In the genomic region with DNA sequence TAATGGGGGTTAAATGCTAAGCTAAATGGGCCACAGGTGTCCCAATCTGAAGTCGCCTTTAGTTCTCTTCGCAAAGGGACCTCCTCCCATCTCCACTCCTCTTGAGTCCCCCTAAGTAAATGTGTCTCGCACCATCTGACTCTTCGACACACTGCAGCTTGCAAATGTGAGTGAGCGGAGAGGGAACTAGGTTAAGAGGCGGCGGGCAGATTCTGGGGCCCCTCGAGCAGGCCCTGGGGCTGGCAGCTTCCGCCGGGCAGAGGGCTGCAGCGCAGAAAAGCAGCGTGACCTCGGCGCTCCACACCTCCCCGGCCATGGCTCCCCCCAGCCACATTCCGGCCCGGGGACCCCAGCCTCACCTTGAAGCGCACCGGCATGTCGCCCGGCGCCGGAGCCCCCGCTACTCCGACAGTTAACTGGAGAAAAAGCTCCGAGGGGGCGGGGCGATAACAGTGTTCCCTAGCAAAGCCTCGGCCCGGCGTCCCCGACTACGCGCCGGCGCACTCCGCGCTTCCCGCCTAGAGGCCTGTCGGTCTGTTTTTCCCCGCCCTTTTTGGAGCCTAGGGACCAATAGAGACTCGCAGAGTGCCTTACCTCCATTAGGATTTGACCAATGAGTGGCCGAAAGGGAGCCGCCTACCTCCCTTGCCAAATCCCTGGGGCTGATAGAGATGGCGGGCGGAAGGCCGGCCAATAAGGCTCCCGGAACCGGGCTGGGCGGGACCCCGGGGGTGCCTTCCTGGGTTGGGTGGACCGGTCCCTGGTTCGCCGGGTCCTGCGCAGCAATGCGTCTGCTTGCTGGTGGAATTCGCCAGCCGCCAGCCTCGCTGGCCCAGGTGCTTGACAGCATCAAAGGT, we compare ENCODE assay signal across 8 cellular contexts. TPM values are rescaled to one million over a fixed set of nuclear protein-coding genes. Genes with fewer than 3 reads are reported as not detected.
DNase-seq lines count a peak whose midpoint lies in the region; ATAC-seq and TF ChIP-seq lines count a peak whose summit lies in the region.

TSS of gene MDM1 (minus strand) at position 494 of the 857 bp plus-strand sequence. CDS start at position 377, 117 bp downstream.

- H3K9me3 ChIP-seq in SK-N-SH: no peaks in the 10 kb centered on the region

- no peaks in the 10 kb centered on the region for H3F3A ChIP-seq in SK-N-SH (replicated peaks; ENCODE audit: insufficient read depth)

- H3K4me2 ChIP-seq in SK-N-SH: peak within 1 kb of the TSS; percentile 81

- peaks cover 11 to 15% of the 10 kb centered on the region in 2 experiments for H3K36me3 ChIP-seq in SK-N-SH (replicated peaks in 1 of 2; ENCODE audit: control insufficient read depth in 1 of 2, insufficient read depth in 2 of 2, low read length in 1 of 2)

- POLR2A ChIA-PET in SK-N-SH (lab: Yijun Ruan, JAX): interaction anchor here (0.5 kb wide), 1 partner anchor 255 kb away, joined by 4 read pairs; no protein-coding TSS in a partner anchor

- no peak for TF ChIP-seq EP300 in SK-N-SH (IDR thresholded peaks at IDR 0.05; ENCODE audit: borderline replicate concordance in 1 of 2, low read depth in 1 of 2, low read length in 1 of 2)

- H3K27me3 ChIP-seq in SK-N-SH (ENCODE audit: insufficient read depth): no peaks in the 10 kb centered on the region

- no peak for TF ChIP-seq RAD21 in SK-N-SH (IDR thresholded peaks at IDR 0.05; ENCODE audit: low read length)

- peaks cover 9% of the 10 kb centered on the region for H3K79me2 ChIP-seq in SK-N-SH (ENCODE audit: insufficient read depth)

- 3% methylated on average over 33 of the region's 59 CpGs for WGBS in SK-N-SH (ENCODE audit: low lambda C conversion rate)

- peak; percentile 95 for DNase-seq in GM04504 (ENCODE audit: low read depth)
- DNase-seq in NCI-H1048 (lab: John Stamatoyannopoulos, UW): peak; percentile 99
- DNase-seq in SK-N-SH: peak; percentile 96
- DNase-seq in activated naive CD4-positive, alpha-beta T cell treated with anti-CD3 and anti-CD28 coated beads, Interleukin-2, amount 50 U/mL, for 16 hours: peak; percentile 97
- DNase-seq in glomerular endothelial cell (ENCODE audit: extremely low read depth, low read depth, low spot score): peak; percentile 87
- DNase-seq in occipital lobe (lab: John Stamatoyannopoulos, UW): peak; percentile 99

- H3K4me1 ChIP-seq in SK-N-SH (ENCODE audit: control insufficient read depth in 1 of 2, insufficient read depth in 2 of 2, low read depth in 1 of 2, low read length in 1 of 2): peaks cover 7 to 20% of the 10 kb centered on the region in 2 experiments; a peak in 2 of 4 replicates

- H4K20me1 ChIP-seq in SK-N-SH (ENCODE audit: insufficient read depth): no peaks in the 10 kb centered on the region

- H3K4me3 ChIP-seq in SK-N-SH (ENCODE audit: low read depth in 2 of 2, low read length in 1 of 2): peak within 1 kb of the TSS; percentile 80 to 91

- no peak for TF ChIP-seq CTCF in SK-N-SH (IDR thresholded peaks at IDR 0.05)

- H3K27ac ChIP-seq in SK-N-SH (ENCODE audit: low read depth in 2 of 2, low read length in 1 of 2) (peak within 1 kb of the TSS; percentile 26 to 72; a peak in 2 of 4 replicates), temporal lobe (ENCODE audit: low read depth, low read length) (no peak within 1 kb of the TSS)

- peak within 1 kb of the TSS; percentile 99 for H2AFZ ChIP-seq in SK-N-SH (ENCODE audit: low read depth)

- CTCF ChIA-PET in SK-N-SH (lab: Yijun Ruan, JAX): interaction anchor here (0.6 to 1.6 kb wide), 2 partner anchors 15 to 154 kb away, joined by 3 to 11 read pairs; no protein-coding TSS in a partner anchor

- H3K9ac ChIP-seq in SK-N-SH: peak within 1 kb of the TSS; percentile 77

- ATAC-seq in HG02571 (IDR thresholded peaks at IDR 0.05; ENCODE audit: unreplicated experiment): peak; percentile 99

- H3K9me2 ChIP-seq in SK-N-SH: no peaks in the 10 kb centered on the region

TF ChIP-seq in SK-N-SH, 30 proteins besides CTCF, POLR2A, EP300 and RAD21 (continues in another document):
- peak; percentile 73 for TF ChIP-seq RFX5 (IDR thresholded peaks at IDR 0.05; ENCODE audit: low read length)
- TF ChIP-seq TAF1 (IDR thresholded peaks at IDR 0.05; ENCODE audit: borderline replicate concordance, low read depth, low read length): 0 out of 2 replicates have a peak, but pooled peaks have one; percentile 36
- no peak for TF ChIP-seq USF2 (IDR thresholded peaks at IDR 0.05; ENCODE audit: borderline replicate concordance, low read depth, low read length)
- TF ChIP-seq SIN3A (IDR thresholded peaks at IDR 0.05; ENCODE audit: borderline replicate concordance, low read depth, low read length): peak; percentile 67; the same call in 1 of the 2 replicates
- peak; percentile 53; the same call in 1 of the 2 replicates for TF ChIP-seq GABPA (IDR thresholded peaks at IDR 0.05; ENCODE audit: low read depth)
- no peak for TF ChIP-seq REST (IDR thresholded peaks at IDR 0.05; ENCODE audit: low read depth, low read length)
- peak; percentile 48 for TF ChIP-seq CHD2 (IDR thresholded peaks at IDR 0.05; ENCODE audit: low read length, partially characterized antibody)
- TF ChIP-seq, protein P1, sequence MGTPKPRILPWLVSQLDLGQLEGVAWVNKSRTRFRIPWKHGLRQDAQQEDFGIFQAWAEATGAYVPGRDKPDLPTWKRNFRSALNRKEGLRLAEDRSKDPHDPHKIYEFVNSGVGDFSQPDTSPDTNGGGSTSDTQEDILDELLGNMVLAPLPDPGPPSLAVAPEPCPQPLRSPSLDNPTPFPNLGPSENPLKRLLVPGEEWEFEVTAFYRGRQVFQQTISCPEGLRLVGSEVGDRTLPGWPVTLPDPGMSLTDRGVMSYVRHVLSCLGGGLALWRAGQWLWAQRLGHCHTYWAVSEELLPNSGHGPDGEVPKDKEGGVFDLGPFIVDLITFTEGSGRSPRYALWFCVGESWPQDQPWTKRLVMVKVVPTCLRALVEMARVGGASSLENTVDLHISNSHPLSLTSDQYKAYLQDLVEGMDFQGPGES (IDR thresholded peaks at IDR 0.05; ENCODE audit: low read depth, low read length): peak; percentile 60
- no peak for TF ChIP-seq MEF2A (IDR thresholded peaks at IDR 0.05; ENCODE audit: borderline replicate concordance, low read depth)
- no peak for TF ChIP-seq FOXM1 (IDR thresholded peaks at IDR 0.05; ENCODE audit: low read depth)
- no peak for TF ChIP-seq TEAD4 (IDR thresholded peaks at IDR 0.05; ENCODE audit: borderline replicate concordance, insufficient read depth)
- no peak for TF ChIP-seq NFIC (IDR thresholded peaks at IDR 0.05; ENCODE audit: borderline replicate concordance)
- no peak for TF ChIP-seq ZBTB33 (IDR thresholded peaks at IDR 0.05; ENCODE audit: borderline replicate concordance, low read depth)
- no peak for TF ChIP-seq TCF12 (IDR thresholded peaks at IDR 0.05)
- no peak for TF ChIP-seq FOXJ3 (CRISPR knock-in tag; IDR thresholded peaks at IDR 0.05)
- TF ChIP-seq FOSL2 (IDR thresholded peaks at IDR 0.05; ENCODE audit: borderline replicate concordance, low read depth): no peak

RNA-seq across cellular contexts. Expression of gene MDM1, which starts in this region (rescaled TPM):
- polyA plus RNA-seq in SK-N-SH (2012; rRNA removed): 7.4 and 11.2 TPM in 2 replicates
- 4.4 and 4.6 TPM in 2 replicates for polyA plus RNA-seq in SK-N-SH (2012; cell fraction: cytosol; rRNA removed)
- polyA plus RNA-seq in SK-N-SH (2012; cell fraction: nucleus; rRNA removed): 18.5 and 41.5 TPM in 2 replicates
- total RNA-seq in glomerular endothelial cell: 7.6 and 10.9 TPM in 2 replicates
- total RNA-seq in occipital lobe: 29.8 TPM
- 16.2 TPM for total RNA-seq in temporal lobe
